24 cellular contexts compared by ENCODE assay signal in the genomic region with DNA sequence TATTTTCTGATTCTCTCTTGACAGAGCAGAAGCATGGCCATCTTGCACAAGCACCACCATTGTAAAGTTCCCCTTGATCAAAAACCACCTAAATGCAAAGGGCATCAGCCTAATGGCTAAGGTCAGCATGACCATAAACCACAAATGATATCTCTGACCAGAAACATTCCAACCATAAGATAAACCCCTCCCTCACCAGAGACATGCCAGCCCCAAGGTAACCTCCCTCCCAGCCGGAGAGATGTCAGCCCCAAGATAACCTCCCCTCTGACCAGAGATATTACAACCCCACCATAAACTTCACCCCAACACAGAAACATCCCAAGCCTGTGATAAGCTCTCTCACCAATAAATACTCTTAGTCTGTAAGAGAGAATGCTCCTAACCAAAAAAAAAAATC.
"Had no signal": no experiment of that assay in that cellular context is flagged by ENCODE, and none has a peak within 500 bp of the region (broad histone marks: within the 10 kb centered on the region; RNA-seq: fewer than 3 reads in every experiment).

No MANE protein-coding gene starts in this region.

- DNase-seq: cortex of kidney; dorsolateral prefrontal cortex; effector CD8-positive, alpha-beta T cell; foreskin fibroblast; glutamatergic neuron; islet precursor cell; mammary epithelial cell; natural killer cell; nucleus accumbens; ovary; right cardiac atrium; stimulated activated CD4-positive, alpha-beta T cell treated with anti-CD3 and anti-CD28 coated beads, Interleukin-4, amount 100 ng/mL, for 1 hour; stimulated activated CD8-positive, alpha-beta memory T cell treated with anti-CD3 and anti-CD28 coated beads, Interleukin-4, amount 100 ng/mL, for 48 hours; stimulated activated naive CD8-positive, alpha-beta T cell treated with anti-CD3 and anti-CD28 coated beads, Interleukin-15, Interleukin-2, amounts not matched to agents 100 U/mL and 50 U/mL, for 24 hours; thyroid gland; upper lobe of left lung; uterus had no signal

- H3K4me3 ChIP-seq: dorsolateral prefrontal cortex, esophagus muscularis mucosa, gastroesophageal sphincter, ovary, smooth muscle cell, suprapubic skin, thyroid gland, upper lobe of left lung, uterus had no signal

- H3K4me2 ChIP-seq: smooth muscle cell had no signal

- H3K9me3 ChIP-seq: esophagus muscularis mucosa, gastroesophageal sphincter, ovary, suprapubic skin, thyroid gland, upper lobe of left lung, uterus had no signal

- H3K27ac Mint-ChIP-seq: natural killer cell; stimulated activated effector memory CD8-positive, alpha-beta T cell treated with anti-CD3 and anti-CD28 coated beads, Interleukin-12 subunit alpha, Interleukin-12 subunit beta, amount 100 ng/mL, for 72 hours had no signal

- H3K36me3 Mint-ChIP-seq: natural killer cell; stimulated activated effector memory CD8-positive, alpha-beta T cell treated with anti-CD3 and anti-CD28 coated beads, Interleukin-12 subunit alpha, Interleukin-12 subunit beta, amount 100 ng/mL, for 72 hours had no signal

- H3K4me1 ChIP-seq: esophagus muscularis mucosa, gastroesophageal sphincter, suprapubic skin, uterus had no signal

- H3K27ac ChIP-seq: dorsolateral prefrontal cortex, epithelial cell of prostate, esophagus muscularis mucosa, gastroesophageal sphincter, ovary, suprapubic skin, thyroid gland, upper lobe of left lung, uterus had no signal

- H3K4me3 Mint-ChIP-seq: natural killer cell; stimulated activated effector memory CD8-positive, alpha-beta T cell treated with anti-CD3 and anti-CD28 coated beads, Interleukin-12 subunit alpha, Interleukin-12 subunit beta, amount 100 ng/mL, for 72 hours had no signal

- H3K9me3 Mint-ChIP-seq: stimulated activated effector memory CD8-positive, alpha-beta T cell treated with anti-CD3 and anti-CD28 coated beads, Interleukin-12 subunit alpha, Interleukin-12 subunit beta, amount 100 ng/mL, for 72 hours had no signal

- H3K36me3 ChIP-seq: esophagus muscularis mucosa, gastroesophageal sphincter, ovary, suprapubic skin, thyroid gland, upper lobe of left lung, uterus had no signal

- H3K27me3 ChIP-seq: esophagus muscularis mucosa, gastroesophageal sphincter, ovary, suprapubic skin, thyroid gland, upper lobe of left lung, uterus had no signal

- ATAC-seq: gastroesophageal sphincter; left lobe of liver; natural killer cell; right cardiac atrium; stimulated activated effector memory CD8-positive, alpha-beta T cell treated with anti-CD3 and anti-CD28 coated beads, Interleukin-12 subunit alpha, Interleukin-12 subunit beta, amount 100 ng/mL, for 72 hours; stimulated activated naive CD8-positive, alpha-beta T cell treated with anti-CD3 and anti-CD28 coated beads, Interleukin-15, Interleukin-2, amounts not matched to agents 100 U/mL and 50 U/mL, for 24 hours had no signal
